In the genomic region with DNA sequence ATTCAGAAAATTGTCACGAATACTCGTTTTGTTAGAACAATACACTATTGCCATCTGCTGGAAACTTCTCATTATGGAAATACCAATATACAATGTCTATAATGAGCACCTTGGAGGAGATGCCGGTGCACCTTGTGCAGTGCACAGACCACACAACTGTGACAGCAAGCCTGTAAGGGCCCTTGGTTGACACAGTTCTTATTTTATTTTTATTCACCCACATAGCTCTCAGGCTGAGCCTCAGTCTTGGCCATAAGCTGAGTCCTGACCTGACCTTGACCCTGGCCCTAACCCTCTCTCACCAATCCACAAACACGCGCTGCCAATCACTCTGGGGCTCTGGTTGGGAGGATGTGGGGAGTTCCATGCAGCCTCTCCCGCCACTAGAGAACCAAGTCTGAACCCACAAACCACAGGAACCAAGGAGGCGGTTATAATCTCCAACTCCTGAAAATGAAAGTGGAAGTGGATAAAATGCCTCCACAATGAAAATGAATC, we compare ENCODE assay signal across 9 cellular contexts. TPM values are rescaled to one million over a fixed set of nuclear protein-coding genes. Genes with fewer than 3 reads are reported as not detected.
DNase-seq lines count a peak whose midpoint lies in the region; ATAC-seq and TF ChIP-seq lines count a peak whose summit lies in the region.
"Had no signal": no experiment of that assay in that cellular context is flagged by ENCODE, and none has a peak within 500 bp of the region (broad histone marks: within the 10 kb centered on the region; RNA-seq: fewer than 3 reads in every experiment).

No MANE protein-coding gene starts in this region.

- TF ChIP-seq EP300 in tibial nerve (IDR thresholded peaks at IDR 0.05): no peak

- H4K20me1 ChIP-seq in H9 (ENCODE audit: control insufficient read depth, insufficient read depth, insufficient read length): no peaks in the 10 kb centered on the region

- H2BK12ac ChIP-seq in H9 (ENCODE audit: insufficient read length, low read depth, low read length): no peak overlapping the region

- H3K4me1 Mint-ChIP-seq in activated CD4-positive, alpha-beta T cell treated with anti-CD3 and anti-CD28 coated beads, Interleukin-2, amount 10 ng/mL, durations not matched to agents 7 days and 5 days: peaks cover 18% of the 10 kb centered on the region
- H3K4me1 Mint-ChIP-seq in immature natural killer cell (peaks cover 12 to 20% of the 10 kb centered on the region in 2 donors), H9 (peaks cover 0 to 10% of the 10 kb centered on the region in 2 experiments; a peak in 2 of 4 replicates)

- H2BK15ac ChIP-seq in H9 (ENCODE audit: low read depth, low read length): no peak overlapping the region

- no peak overlapping the region for H3K9ac ChIP-seq in H9 (ENCODE audit: extremely low read depth, insufficient read length, low read length)

- H3K27me3 Mint-ChIP-seq in activated CD4-positive, alpha-beta T cell treated with anti-CD3 and anti-CD28 coated beads, Interleukin-2, amount 10 ng/mL, durations not matched to agents 7 days and 5 days: peaks cover 58% of the 10 kb centered on the region
- H3K27me3 Mint-ChIP-seq in immature natural killer cell (ENCODE audit: low read depth in 3 of 3) (peaks cover 8 to 10% (median 8%) of the 10 kb centered on the region in 3 donors), H9 (ENCODE audit: low read depth) (peaks cover 3% of the 10 kb centered on the region; the same call in 1 of the 2 replicates)

- H3K4me3 Mint-ChIP-seq in activated CD4-positive, alpha-beta T cell treated with anti-CD3 and anti-CD28 coated beads, Interleukin-2, amount 10 ng/mL, durations not matched to agents 7 days and 5 days: peak overlapping the region; percentile 52
- peak overlapping the region; percentile 34 to 76 (median 65) for H3K4me3 Mint-ChIP-seq in immature natural killer cell
- no peak overlapping the region for H3K4me3 Mint-ChIP-seq in H9

- H3K9me3 ChIP-seq in testis (no peaks in the 10 kb centered on the region), H9 (ENCODE audit: control insufficient read depth, low read depth, low read length) (no peaks in the 10 kb centered on the region), tibial nerve (peaks cover 0 to 12% (median 0%) of the 10 kb centered on the region in 4 donors)

- H3K36me3 ChIP-seq in testis (ENCODE audit: low read depth, missing control alignments): no peaks in the 10 kb centered on the region
- H3K36me3 ChIP-seq in tibial nerve: no peaks in the 10 kb centered on the region

- H2AK5ac ChIP-seq in H9 (ENCODE audit: insufficient read length, low read length): no peak overlapping the region

- H4K91ac ChIP-seq in H9 (ENCODE audit: insufficient read length, low read depth, low read length): no peak overlapping the region

- no peak overlapping the region for H3K4me3 ChIP-seq in HL-60 (replicated peaks; ENCODE audit: insufficient read depth, low read length)
- no peak overlapping the region for H3K4me3 ChIP-seq in testis
- H3K4me3 ChIP-seq in tibial nerve: no peak overlapping the region

- H3K79me2 ChIP-seq in H9 (ENCODE audit: insufficient read depth, low read length): no peaks in the 10 kb centered on the region

- H3K27ac ChIP-seq in HL-60 (replicated peaks) (no peak overlapping the region), testis (no peak overlapping the region), H9 (ENCODE audit: insufficient read length, low read depth, low read length) (no peak overlapping the region), tibial nerve (no peak overlapping the region)

- H2BK5ac ChIP-seq in H9 (ENCODE audit: insufficient read length, low read length): no peak overlapping the region

- H3K23ac ChIP-seq in H9 (ENCODE audit: insufficient read length, low read depth, low read length): no peak overlapping the region

- no peak overlapping the region for H2BK120ac ChIP-seq in H9 (ENCODE audit: low read depth, low read length, poor library complexity, severe bottlenecking)

- no peak overlapping the region for H3T11ph ChIP-seq in H9 (ENCODE audit: low read length)

- H3K79me1 ChIP-seq in H9 (ENCODE audit: insufficient read depth, low read depth, low read length, poor library complexity, severe bottlenecking): no peaks in the 10 kb centered on the region

- WGBS in testis, 2 donors: 65 to 69% methylated on average over 7 of the region's 7 CpGs
- WGBS in H9 (ENCODE audit: extremely low coverage, insufficient read length, low lambda C conversion rate): no CpG with 5 or more reads among the region's 7 CpGs
- WGBS in tibial nerve, 2 donors: 50 to 52% methylated on average over 7 of the region's 7 CpGs

- H4K8ac ChIP-seq in H9 (replicated peaks; ENCODE audit: insufficient read length, low read depth, low read length): no peak overlapping the region

- H3K27ac Mint-ChIP-seq in activated CD4-positive, alpha-beta T cell treated with anti-CD3 and anti-CD28 coated beads, Interleukin-2, amount 10 ng/mL, durations not matched to agents 7 days and 5 days: peak overlapping the region; percentile 78
- H3K27ac Mint-ChIP-seq in immature natural killer cell (peak overlapping the region; percentile 2 to 80 (median 25)), H9 (no peak overlapping the region)

- no peak for TF ChIP-seq POLR2A in testis (IDR thresholded peaks at IDR 0.05)
- no peak for TF ChIP-seq POLR2A in tibial nerve (IDR thresholded peaks at IDR 0.05)

- POLR2A ChIA-PET in activated CD4-positive, alpha-beta T cell treated with anti-CD3 and anti-CD28 coated beads, Interleukin-2, amount 10 ng/mL, durations not matched to agents 7 days and 5 days (lab: Charles Lee): no interaction called here

- DNase-seq in AG08395 (ENCODE audit: low spot score): peak; percentile 55
- peak; percentile 23 to 44 for DNase-seq in HL-60 (ENCODE audit: low read depth in 1 of 2, low spot score in 1 of 2)
- DNase-seq in activated CD4-positive, alpha-beta T cell treated with anti-CD3 and anti-CD28 coated beads, Interleukin-2, amount 10 ng/mL, durations not matched to agents 7 days and 5 days: peak; percentile 88
- peak; percentile 73 to 75 (median 74) for DNase-seq in immature natural killer cell
- DNase-seq in testis: no peak
- DNase-seq in H9: no peak
- no peak for DNase-seq in tibial nerve (ENCODE audit: low spot score in 2 of 2)
- DNase-seq: NCI-H1048 had no signal

- no peak overlapping the region for H3K56ac ChIP-seq in H9 (ENCODE audit: insufficient read length, low read depth, low read length)

- H3K14ac ChIP-seq in H9 (ENCODE audit: insufficient read depth, low read length): no peak overlapping the region

- H2BK20ac ChIP-seq in H9 (ENCODE audit: low read depth, low read length, poor library complexity, severe bottlenecking): no peak overlapping the region

- H3K18ac ChIP-seq in H9 (ENCODE audit: insufficient read length, low read depth, low read length): no peak overlapping the region

- H3K27me3 ChIP-seq in HL-60 (ENCODE audit: insufficient read depth, poor library complexity, severe bottlenecking) (no peaks in the 10 kb centered on the region), testis (no peaks in the 10 kb centered on the region), H9 (ENCODE audit: insufficient read depth, low read length) (no peaks in the 10 kb centered on the region), tibial nerve (no peaks in the 10 kb centered on the region)

- H3K4me2 ChIP-seq in H9 (ENCODE audit: insufficient read depth, insufficient read length, low read length): no peak overlapping the region

- ATAC-seq in GM19035 (IDR thresholded peaks at IDR 0.05; ENCODE audit: unreplicated experiment): no peak

- H4K5ac ChIP-seq in H9 (ENCODE audit: insufficient read length, low read depth, low read length): no peak overlapping the region

- no peaks in the 10 kb centered on the region for H3K4me1 ChIP-seq in testis
- H3K4me1 ChIP-seq in H9 (ENCODE audit: insufficient read depth, low read length): no peaks in the 10 kb centered on the region
- H3K4me1 ChIP-seq in tibial nerve: peaks cover 0 to 10% (median 0%) of the 10 kb centered on the region in 4 donors

- H3K9me3 Mint-ChIP-seq in activated CD4-positive, alpha-beta T cell treated with anti-CD3 and anti-CD28 coated beads, Interleukin-2, amount 10 ng/mL, durations not matched to agents 7 days and 5 days: peaks cover 15% of the 10 kb centered on the region
- H3K9me3 Mint-ChIP-seq in immature natural killer cell (peaks cover 0 to 19% (median 9%) of the 10 kb centered on the region in 6 donors), H9 (peaks cover 14 to 17% of the 10 kb centered on the region in 2 experiments)

- H3K23me2 ChIP-seq in H9 (ENCODE audit: insufficient read length, low read depth, low read length, poor library complexity, severe bottlenecking): no peaks in the 10 kb centered on the region

- H3K36me3 Mint-ChIP-seq in activated CD4-positive, alpha-beta T cell treated with anti-CD3 and anti-CD28 coated beads, Interleukin-2, amount 10 ng/mL, durations not matched to agents 7 days and 5 days (ENCODE audit: low read depth): peaks cover 12% of the 10 kb centered on the region
- H3K36me3 Mint-ChIP-seq in immature natural killer cell (peaks cover 3 to 8% (median 4%) of the 10 kb centered on the region in 3 donors), H9 (ENCODE audit: insufficient read depth in 1 of 3, low read depth in 3 of 3) (peaks cover 9 to 20% (median 14%) of the 10 kb centered on the region in 3 experiments; a peak in 6 of 7 replicates)

- CTCF ChIA-PET in activated CD4-positive, alpha-beta T cell treated with anti-CD3 and anti-CD28 coated beads, Interleukin-2, amount 10 ng/mL, durations not matched to agents 7 days and 5 days (lab: Charles Lee): interaction anchor here (0.8 to 1.3 kb wide), 2 partner anchors 8 to 116 kb away, joined by 3 to 4 read pairs; no protein-coding TSS in a partner anchor

- no peak for TF ChIP-seq CTCF in HL-60 (IDR thresholded peaks at IDR 0.05; ENCODE audit: insufficient read depth, low read length)
- TF ChIP-seq CTCF in testis (IDR thresholded peaks at IDR 0.05): no peak
- TF ChIP-seq CTCF in H9 (conservative IDR thresholded peaks at IDR 0.05): no peak
- TF ChIP-seq CTCF in tibial nerve (IDR thresholded peaks at IDR 0.05): no peak

- H3K4ac ChIP-seq in H9 (ENCODE audit: low read depth, low read length): no peak overlapping the region

- H2AFZ ChIP-seq in H9 (ENCODE audit: low read length): no peak overlapping the region

- intact Hi-C loops in testis (cut with DNase I; ENCODE audit: low total_unique reads): no loop called here

RNA-seq across cellular contexts. Expression of a gene that starts 7.6 kb away (rescaled TPM):
- not detected for total RNA-seq in activated CD4-positive, alpha-beta T cell treated with anti-CD3 and anti-CD28 coated beads, Interleukin-2, amount 10 ng/mL, durations not matched to agents 7 days and 5 days
- polyA plus RNA-seq in immature natural killer cell (not detected), testis (ENCODE audit: insufficient read depth, low read depth, low replicate concordance) (0.49 TPM)
- total RNA-seq in testis (1 to 10 TPM in 1 of 2 donors, under 1 TPM in 1; 0.37 to 1.0 TPM), H9 (2021) (0.24 and 0.57 TPM in 2 replicates), tibial nerve (not detected)

RNA-seq across cellular contexts. Expression of a gene that starts 16.9 kb away (rescaled TPM):
- 10 to 100 TPM; 16.4 to 22.0 TPM for total RNA-seq in activated CD4-positive, alpha-beta T cell treated with anti-CD3 and anti-CD28 coated beads, Interleukin-2, amount 10 ng/mL, durations not matched to agents 7 days and 5 days
- polyA plus RNA-seq in immature natural killer cell (1 to 10 TPM; 1.4 to 1.6 (median 1.5) TPM), testis (ENCODE audit: insufficient read depth, low read depth, low replicate concordance) (0.73 TPM)
- total RNA-seq in testis (1 to 10 TPM; 1.3 to 1.8 TPM), H9 (2021) (91.6 and 92.5 TPM in 2 replicates), tibial nerve (under 1 TPM in 2 of 4 donors, not detected in 2; 0.42 to 0.59 TPM)

Comparison
In these comparisons a context has a peak if more than half of its experiments do, and no peak if none do; other contexts are left out.
1. DNase-seq: peak in AG08395 (single experiment), HL-60 (2 of 2), activated CD4-positive, alpha-beta T cell treated with anti-CD3 and anti-CD28 coated beads, Interleukin-2, amount 10 ng/mL, durations not matched to agents 7 days and 5 days (single experiment) and immature natural killer cell (3 of 3); none in testis (single experiment), H9 (single experiment) and tibial nerve (0 of 2).
2. H3K27ac Mint-ChIP-seq: peak in activated CD4-positive, alpha-beta T cell treated with anti-CD3 and anti-CD28 coated beads, Interleukin-2, amount 10 ng/mL, durations not matched to agents 7 days and 5 days (single experiment) and immature natural killer cell (6 of 6); none in H9 (0 of 3).
3. H3K4me3 Mint-ChIP-seq: peak in activated CD4-positive, alpha-beta T cell treated with anti-CD3 and anti-CD28 coated beads, Interleukin-2, amount 10 ng/mL, durations not matched to agents 7 days and 5 days (single experiment) and immature natural killer cell (5 of 5); none in H9 (0 of 2).
4. RNA of a gene that starts 16.9 kb away (total RNA-seq): 91.6 to 92.5 TPM in H9 and 16.4 to 22.0 TPM in activated CD4-positive, alpha-beta T cell treated with anti-CD3 and anti-CD28 coated beads, Interleukin-2, amount 10 ng/mL, durations not matched to agents 7 days and 5 days; 1.3 to 1.8 TPM in testis and 0.42 to 0.59 TPM in tibial nerve; every median in the first group is over 4 times any median in the second.